19 cellular contexts compared by ENCODE assay signal in the genomic region with DNA sequence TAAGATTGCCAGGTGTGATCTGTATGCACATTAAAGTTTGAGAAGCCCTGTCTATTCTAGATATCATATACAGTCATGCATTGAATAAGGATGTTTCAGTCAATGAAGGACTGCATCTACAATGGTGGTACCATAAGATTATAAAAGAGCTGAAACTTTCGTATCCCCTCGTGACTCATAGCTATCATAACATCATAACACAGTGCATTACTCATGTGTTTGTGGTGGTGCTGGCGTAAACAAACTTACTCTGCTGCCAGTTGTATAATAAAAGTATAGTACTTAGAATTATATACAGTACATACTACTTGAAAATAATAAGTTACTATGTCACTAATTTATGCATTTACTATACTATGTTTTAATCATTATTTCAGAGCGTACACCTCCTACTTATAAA.
DNase-seq lines count a peak whose midpoint lies in the region; ATAC-seq and TF ChIP-seq lines count a peak whose summit lies in the region.
"Had no signal": no experiment of that assay in that cellular context is flagged by ENCODE, and none has a peak within 500 bp of the region (broad histone marks: within the 10 kb centered on the region; RNA-seq: fewer than 3 reads in every experiment).

No MANE protein-coding gene starts in this region.

- peaks cover 8% of the 10 kb centered on the region for H3K9me3 ChIP-seq in SJSA1 (replicated peaks)
- H3K9me3 ChIP-seq: SJCRH30 had no signal

- H3K27ac ChIP-seq in SJSA1: peak overlapping the region; percentile 24
- H3K27ac ChIP-seq: Peyer's patch, SJCRH30 had no signal

- H3K27me3 ChIP-seq in SJSA1 (replicated peaks): no peaks in the 10 kb centered on the region
- H3K27me3 ChIP-seq: Peyer's patch, SJCRH30 had no signal

- H3K4me3 ChIP-seq in SJSA1 (no peak overlapping the region), fibroblast of villous mesenchyme (ENCODE audit: low read depth, low read length) (no peak overlapping the region)
- H3K4me3 ChIP-seq: Peyer's patch, SJCRH30 had no signal

- peaks cover 37% of the 10 kb centered on the region for H3K4me1 ChIP-seq in SJSA1 (replicated peaks)
- H3K4me1 ChIP-seq: Peyer's patch, SJCRH30 had no signal

- TF ChIP-seq CTCF in fibroblast of villous mesenchyme (IDR thresholded peaks at IDR 0.05; ENCODE audit: insufficient read depth, low read depth, low read length) (no peak), GM10266 (IDR thresholded peaks at IDR 0.05; ENCODE audit: control insufficient read depth, insufficient read depth, low read depth, missing control alignments) (no peak)

- no peak for ATAC-seq in GM18517 (IDR thresholded peaks at IDR 0.05; ENCODE audit: unreplicated experiment)

- H3K36me3 ChIP-seq in SJSA1: no peaks in the 10 kb centered on the region
- H3K36me3 ChIP-seq: Peyer's patch, SJCRH30 had no signal

- DNase-seq in ELR (ENCODE audit: low read depth): peak; percentile 70
- peak; percentile 76 for DNase-seq in LHCN-M2 (ENCODE audit: low read depth)
- DNase-seq in SJSA1 (ENCODE audit: low read depth in 1 of 2, low spot score in 2 of 2): peak; percentile 80 to 92
- DNase-seq in fibroblast of villous mesenchyme (ENCODE audit: low read depth): peak; percentile 56
- no peak for DNase-seq in activated CD4-positive, CD25-positive, alpha-beta regulatory T cell (lab: John Stamatoyannopoulos, UW)
- no peak for DNase-seq in GM10266 (ENCODE audit: extremely low spot score)
- no peak for DNase-seq in activated gamma-delta T cell treated with Interleukin-2 at 50 U/mL for 16 hours
- DNase-seq: DMS79, GOT3, Kasumi-1, NCI-H1105, NCI-H146, NCI-H2029, NCI-H2227 treated with DMSO at 0.1 percent for 48 hours, NCI-H510A treated with DMSO at 0.1 percent for 48 hours, NCI-H774, Peyer's patch, SJCRH30 had no signal

Comparison
In these comparisons a context has a peak if more than half of its experiments do, and no peak if none do; other contexts are left out.
1. DNase-seq: peak in ELR (single experiment), LHCN-M2 (single experiment), SJSA1 (2 of 2) and fibroblast of villous mesenchyme (single experiment); none in activated CD4-positive, CD25-positive, alpha-beta regulatory T cell (0 of 4), GM10266 (single experiment) and activated gamma-delta T cell treated with Interleukin-2 at 50 U/mL for 16 hours (single experiment).